In genomic region chr1:248857201-248857600, GRCh38 we compare ENCODE assay signal across 8 cellular contexts. TPM values are rescaled to one million over a fixed set of nuclear protein-coding genes. Genes with fewer than 3 reads are reported as not detected.
DNase-seq lines count a peak whose midpoint lies in the region; ATAC-seq, FAIRE-seq and TF ChIP-seq lines count a peak whose summit lies in the region.

No MANE protein-coding gene starts in this region.

- ATAC-seq in stimulated activated naive CD8-positive, alpha-beta T cell treated with anti-CD3 and anti-CD28 coated beads, Interleukin-15, Interleukin-2, amounts not matched to agents 100 U/mL and 50 U/mL, for 24 hours = no peak
- ATAC-seq in GM18505 (IDR thresholded peaks at IDR 0.05; ENCODE audit: unreplicated experiment) (no peak), GM18909 (IDR thresholded peaks at IDR 0.05; ENCODE audit: poor library complexity, unreplicated experiment) (no peak)

- H3K4me1 ChIP-seq in kidney (ENCODE audit: control insufficient read depth in 1 of 2, insufficient read depth in 1 of 2, low read depth in 1 of 2, low read length in 2 of 2) = peaks cover 0 to 17% of the 10 kb centered on the region in 2 donors

- TF ChIP-seq POLR2A in GM18505 (IDR thresholded peaks at IDR 0.05; ENCODE audit: borderline replicate concordance, extremely low read depth, insufficient read depth, insufficient read length) = no peak

- peak overlapping the region; percentile 52 to 57 for H3K9ac ChIP-seq in kidney (ENCODE audit: low read length in 2 of 2)

- H3K36me3 ChIP-seq in kidney (ENCODE audit: control insufficient read depth in 1 of 2, insufficient read depth in 2 of 2, low read length in 2 of 2) = peaks cover 0 to 6% of the 10 kb centered on the region in 2 donors

- no peak overlapping the region for H3K27ac ChIP-seq in kidney (ENCODE audit: low read depth in 2 of 2, low read length in 2 of 2)

- H3K4me3 Mint-ChIP-seq in stimulated activated naive CD8-positive, alpha-beta T cell treated with anti-CD3 and anti-CD28 coated beads, Interleukin-15, Interleukin-2, amounts not matched to agents 100 ng/mL and 50 ng/mL, for 24 hours = peak overlapping the region; percentile 91
- peak overlapping the region; percentile 96 for H3K4me3 Mint-ChIP-seq in activated T-helper 1 cell treated with anti-CD3 and anti-CD28 coated beads, Interleukin-12 subunit alpha, Interleukin-12 subunit beta, Interleukin-2, Interleukin-4 antibody, amounts not matched to agents 30 ng/mL and 10 ng/mL and 1 ng/mL, durations not matched to agents 14 hours and 24 hours and 36 hours

- H3K27me3 Mint-ChIP-seq in stimulated activated naive CD8-positive, alpha-beta T cell treated with anti-CD3 and anti-CD28 coated beads, Interleukin-15, Interleukin-2, amounts not matched to agents 100 ng/mL and 50 ng/mL, for 24 hours = no peaks in the 10 kb centered on the region
- no peaks in the 10 kb centered on the region for H3K27me3 Mint-ChIP-seq in activated T-helper 1 cell treated with anti-CD3 and anti-CD28 coated beads, Interleukin-12 subunit alpha, Interleukin-12 subunit beta, Interleukin-2, Interleukin-4 antibody, amounts not matched to agents 30 ng/mL and 10 ng/mL and 1 ng/mL, durations not matched to agents 14 hours and 24 hours and 36 hours (ENCODE audit: insufficient read depth)

- no peaks in the 10 kb centered on the region for H3K9me3 Mint-ChIP-seq in stimulated activated naive CD8-positive, alpha-beta T cell treated with anti-CD3 and anti-CD28 coated beads, Interleukin-15, Interleukin-2, amounts not matched to agents 100 ng/mL and 50 ng/mL, for 24 hours
- no peaks in the 10 kb centered on the region for H3K9me3 Mint-ChIP-seq in activated T-helper 1 cell treated with anti-CD3 and anti-CD28 coated beads, Interleukin-12 subunit alpha, Interleukin-12 subunit beta, Interleukin-2, Interleukin-4 antibody, amounts not matched to agents 30 ng/mL and 10 ng/mL and 1 ng/mL, durations not matched to agents 14 hours and 24 hours and 36 hours

- TF ChIP-seq CTCF in kidney (IDR thresholded peaks at IDR 0.05; ENCODE audit: borderline replicate concordance, extremely low read depth, insufficient read depth) = no peak

- intact Hi-C loops in activated T-helper 1 cell treated with anti-CD3 and anti-CD28 coated beads, Interleukin-12 subunit alpha, Interleukin-12 subunit beta, Interleukin-2, Interleukin-4 antibody, amounts not matched to agents 30 ng/mL and 10 ng/mL and 1 ng/mL, durations not matched to agents 14 hours and 24 hours and 36 hours (cut with micrococcal nuclease) = no loop called here
- intact Hi-C loops in kidney (cut with DNase I) = no loop called here

- DNase-seq in stimulated activated naive CD8-positive, alpha-beta T cell treated with anti-CD3 and anti-CD28 coated beads, Interleukin-15, Interleukin-2, amounts not matched to agents 100 U/mL and 50 U/mL, for 24 hours = no peak
- no peak for DNase-seq in activated T-helper 1 cell treated with anti-CD3 and anti-CD28 coated beads, Interleukin-12 subunit alpha, Interleukin-12 subunit beta, Interleukin-2, Interleukin-4 antibody, amounts not matched to agents 30 ng/mL and 10 ng/mL and 1 ng/mL, durations not matched to agents 14 hours and 24 hours and 36 hours (ENCODE audit: low spot score)
- DNase-seq in kidney (no peak), Ammon's horn (ENCODE audit: low spot score) (no peak), DMS79 (lab: John Stamatoyannopoulos, UW) (no peak)

- FAIRE-seq in kidney (lab: Jason Lieb, UNC) = no peak

- H3K36me3 Mint-ChIP-seq in stimulated activated naive CD8-positive, alpha-beta T cell treated with anti-CD3 and anti-CD28 coated beads, Interleukin-15, Interleukin-2, amounts not matched to agents 100 ng/mL and 50 ng/mL, for 24 hours (ENCODE audit: low read depth) = peaks cover 4% of the 10 kb centered on the region
- peaks cover 25% of the 10 kb centered on the region for H3K36me3 Mint-ChIP-seq in activated T-helper 1 cell treated with anti-CD3 and anti-CD28 coated beads, Interleukin-12 subunit alpha, Interleukin-12 subunit beta, Interleukin-2, Interleukin-4 antibody, amounts not matched to agents 30 ng/mL and 10 ng/mL and 1 ng/mL, durations not matched to agents 14 hours and 24 hours and 36 hours (ENCODE audit: low read depth)

- peak overlapping the region; percentile 97 for H3K27ac Mint-ChIP-seq in stimulated activated naive CD8-positive, alpha-beta T cell treated with anti-CD3 and anti-CD28 coated beads, Interleukin-15, Interleukin-2, amounts not matched to agents 100 ng/mL and 50 ng/mL, for 24 hours
- H3K27ac Mint-ChIP-seq in activated T-helper 1 cell treated with anti-CD3 and anti-CD28 coated beads, Interleukin-12 subunit alpha, Interleukin-12 subunit beta, Interleukin-2, Interleukin-4 antibody, amounts not matched to agents 30 ng/mL and 10 ng/mL and 1 ng/mL, durations not matched to agents 14 hours and 24 hours and 36 hours = peak overlapping the region; percentile 97

- peaks cover 19% of the 10 kb centered on the region for H3K4me1 Mint-ChIP-seq in stimulated activated naive CD8-positive, alpha-beta T cell treated with anti-CD3 and anti-CD28 coated beads, Interleukin-15, Interleukin-2, amounts not matched to agents 100 ng/mL and 50 ng/mL, for 24 hours (ENCODE audit: low read depth)
- peaks cover 23% of the 10 kb centered on the region for H3K4me1 Mint-ChIP-seq in activated T-helper 1 cell treated with anti-CD3 and anti-CD28 coated beads, Interleukin-12 subunit alpha, Interleukin-12 subunit beta, Interleukin-2, Interleukin-4 antibody, amounts not matched to agents 30 ng/mL and 10 ng/mL and 1 ng/mL, durations not matched to agents 14 hours and 24 hours and 36 hours (ENCODE audit: low read depth)

- H3K4me3 ChIP-seq in kidney (ENCODE audit: low read length in 2 of 2) = peak overlapping the region in 1 of 2 donors; percentile 94

- no peaks in the 10 kb centered on the region for H3K9me3 ChIP-seq in kidney (ENCODE audit: control insufficient read depth in 1 of 2, low read length in 2 of 2)

RNA-seq across cellular contexts. Expression of gene ZNF692, which starts 1.7 kb away (rescaled TPM):
- 89.6 and 91.0 TPM in 2 replicates for total RNA-seq in activated T-helper 1 cell treated with anti-CD3 and anti-CD28 coated beads, Interleukin-12 subunit alpha, Interleukin-12 subunit beta, Interleukin-2, Interleukin-4 antibody, amounts not matched to agents 30 ng/mL and 10 ng/mL and 1 ng/mL, durations not matched to agents 14 hours and 24 hours and 36 hours
- 29.6 TPM for total RNA-seq in kidney
- 34.4 TPM for polyA plus RNA-seq in kidney (ENCODE audit: insufficient read depth, low read depth, low replicate concordance)

RNA-seq across cellular contexts. Expression of gene ZNF672, which starts 19.2 kb away (rescaled TPM):
- 42.3 and 45.2 TPM in 2 replicates for total RNA-seq in activated T-helper 1 cell treated with anti-CD3 and anti-CD28 coated beads, Interleukin-12 subunit alpha, Interleukin-12 subunit beta, Interleukin-2, Interleukin-4 antibody, amounts not matched to agents 30 ng/mL and 10 ng/mL and 1 ng/mL, durations not matched to agents 14 hours and 24 hours and 36 hours
- 28.6 TPM for total RNA-seq in kidney
- polyA plus RNA-seq in kidney (ENCODE audit: insufficient read depth, low read depth, low replicate concordance) = 25.0 TPM

RNA-seq across cellular contexts. Expression of gene SH3BP5L, which starts 31.5 kb away (rescaled TPM):
- total RNA-seq in activated T-helper 1 cell treated with anti-CD3 and anti-CD28 coated beads, Interleukin-12 subunit alpha, Interleukin-12 subunit beta, Interleukin-2, Interleukin-4 antibody, amounts not matched to agents 30 ng/mL and 10 ng/mL and 1 ng/mL, durations not matched to agents 14 hours and 24 hours and 36 hours = 29.0 and 30.9 TPM in 2 replicates
- total RNA-seq in kidney = 24.9 TPM
- polyA plus RNA-seq in kidney (ENCODE audit: insufficient read depth, low read depth, low replicate concordance) = 16.6 TPM

RNA-seq across cellular contexts. Expression of gene PGBD2, which starts 48.8 kb away (rescaled TPM):
- total RNA-seq in activated T-helper 1 cell treated with anti-CD3 and anti-CD28 coated beads, Interleukin-12 subunit alpha, Interleukin-12 subunit beta, Interleukin-2, Interleukin-4 antibody, amounts not matched to agents 30 ng/mL and 10 ng/mL and 1 ng/mL, durations not matched to agents 14 hours and 24 hours and 36 hours = 7.2 and 8.4 TPM in 2 replicates
- 6.9 TPM for total RNA-seq in kidney
- polyA plus RNA-seq in kidney (ENCODE audit: insufficient read depth, low read depth, low replicate concordance) = 3.4 TPM
